In the genomic region with DNA sequence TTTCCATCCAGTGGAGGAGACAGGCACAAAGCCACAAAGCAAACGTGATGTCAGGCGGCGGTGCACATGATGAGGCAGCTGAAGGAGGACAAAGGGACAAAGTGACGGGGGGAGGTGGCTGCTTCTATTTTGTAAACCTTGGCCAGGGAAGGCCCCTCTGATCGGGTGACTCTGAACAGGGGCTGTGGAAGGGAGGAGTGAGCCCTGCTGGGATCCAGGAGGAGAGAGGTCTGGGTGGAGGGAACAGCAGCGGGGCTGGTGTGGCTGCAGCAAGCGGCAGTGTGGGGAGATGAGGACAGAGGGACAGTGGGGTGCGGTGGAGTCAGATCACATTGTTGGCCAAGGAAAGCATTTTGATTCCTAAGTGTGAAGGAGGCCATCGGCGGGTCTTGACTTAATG, we compare ENCODE assay signal across 25 cellular contexts. TPM values are rescaled to one million over a fixed set of nuclear protein-coding genes. Genes with fewer than 3 reads are reported as not detected.
"Had no signal": no experiment of that assay in that cellular context is flagged by ENCODE, and none has a peak within 500 bp of the region (broad histone marks: within the 10 kb centered on the region; RNA-seq: fewer than 3 reads in every experiment).

No MANE protein-coding gene starts in this region.

- H3K4me3 Mint-ChIP-seq: activated B cell treated with CpG ODN at 0.5 μM for 24 hours; activated CD8-positive, alpha-beta T cell treated with anti-CD3 and anti-CD28 coated beads for 36 hours; effector memory CD8-positive, alpha-beta T cell; natural killer cell treated with Interleukin-12 subunit alpha and Interleukin-12 subunit beta and Interleukin-15 and Interleukin-18, amount 100 ng/mL, for 72 hours; stimulated activated memory B cell treated with anti-CD40 and anti-IgM and Interleukin-4, amounts not matched to agents 10 μg/mL and 1 μg/mL and 100 μg/mL, for 72 hours; T-helper 2 cell treated with Interferon-gamma antibody and Interleukin-4, amounts not matched to agents 5 μg/mL and 100 μg/mL, for 36 hours had no signal

- FAIRE-seq: islet of Langerhans had no signal

- H3K36me3 ChIP-seq: left ventricle myocardium inferior, right lobe of liver, stomach, thyroid gland had no signal

- H3K9me3 Mint-ChIP-seq: activated B cell treated with CpG ODN at 0.5 μM for 24 hours; activated CD8-positive, alpha-beta T cell treated with anti-CD3 and anti-CD28 coated beads for 36 hours; activated naive CD4-positive, alpha-beta T cell treated with anti-CD3 and anti-CD28 coated beads, Interleukin-2, amount 50 U/mL, for 72 hours; activated T-helper 2 cell treated with anti-CD3 and anti-CD28 coated beads, Interferon-gamma antibody, Interleukin-2, Interleukin-4, amounts not matched to agents 10 μg/mL and 5 μg/mL and 100 μg/mL, durations not matched to agents 14 hours and 24 hours and 36 hours; effector memory CD8-positive, alpha-beta T cell; natural killer cell treated with Interleukin-12 subunit alpha and Interleukin-12 subunit beta and Interleukin-15 and Interleukin-18, amount 100 ng/mL, for 72 hours; stimulated activated memory B cell treated with anti-CD40 and anti-IgM and Interleukin-4, amounts not matched to agents 10 μg/mL and 1 μg/mL and 100 μg/mL, for 72 hours; T-helper 2 cell treated with Interferon-gamma antibody and Interleukin-4, amounts not matched to agents 5 μg/mL and 100 μg/mL, for 36 hours had no signal

- DNase-seq: activated B cell treated with CpG ODN at 0.5 μM for 24 hours; activated CD4-positive, alpha-beta T cell treated with anti-CD3 and anti-CD28 coated beads, Interleukin-2, amount 50 U/mL, for 1 hour; activated CD8-positive, alpha-beta T cell treated with anti-CD3 and anti-CD28 coated beads for 36 hours; activated T-cell treated with anti-CD3 and anti-CD28 coated beads, Interleukin-2, amount 50 U/mL, for 48 hours; cerebellar nuclear complex; effector memory CD8-positive, alpha-beta T cell; left ventricle myocardium inferior; mesendoderm; occipital lobe; stimulated activated CD4-positive, alpha-beta T cell treated with anti-CD3 and anti-CD28 coated beads, Interleukin-4, amount 100 ng/mL, for 4 hours; stimulated activated CD8-positive, alpha-beta memory T cell treated with anti-CD3 and anti-CD28 coated beads, Interleukin-4, amount 100 ng/mL, for 48 hours; stomach; T-helper 1 cell; thyroid gland had no signal

- H3K27ac ChIP-seq: coronary artery, esophagus muscularis mucosa, left ventricle myocardium inferior, right lobe of liver, stomach, thyroid gland had no signal

- H3K27me3 ChIP-seq: esophagus muscularis mucosa, right lobe of liver, thyroid gland had no signal

- H3K4me3 ChIP-seq: coronary artery, esophagus muscularis mucosa, left ventricle myocardium inferior, lung, right lobe of liver, stomach, thyroid gland had no signal

- ATAC-seq: activated CD8-positive, alpha-beta T cell treated with anti-CD3 and anti-CD28 coated beads for 36 hours; activated naive CD4-positive, alpha-beta T cell treated with anti-CD3 and anti-CD28 coated beads, Interleukin-2, amount 50 U/mL, for 72 hours; effector memory CD8-positive, alpha-beta T cell; natural killer cell treated with Interleukin-12 subunit alpha and Interleukin-12 subunit beta and Interleukin-15 and Interleukin-18, amount 100 ng/mL, for 72 hours; right lobe of liver; stimulated activated memory B cell treated with anti-CD40 and anti-IgM and Interleukin-4, amounts not matched to agents 10 μg/mL and 1 μg/mL and 100 μg/mL, for 72 hours had no signal

- H3K9me3 ChIP-seq: esophagus muscularis mucosa, left ventricle myocardium inferior, right lobe of liver, stomach, thyroid gland had no signal

- H3K27ac Mint-ChIP-seq: activated B cell treated with CpG ODN at 0.5 μM for 24 hours; activated CD8-positive, alpha-beta T cell treated with anti-CD3 and anti-CD28 coated beads for 36 hours; activated naive CD4-positive, alpha-beta T cell treated with anti-CD3 and anti-CD28 coated beads, Interleukin-2, amount 50 U/mL, for 72 hours; activated T-helper 2 cell treated with anti-CD3 and anti-CD28 coated beads, Interferon-gamma antibody, Interleukin-2, Interleukin-4, amounts not matched to agents 10 μg/mL and 5 μg/mL and 100 μg/mL, durations not matched to agents 14 hours and 24 hours and 36 hours; effector memory CD8-positive, alpha-beta T cell; natural killer cell treated with Interleukin-12 subunit alpha and Interleukin-12 subunit beta and Interleukin-15 and Interleukin-18, amount 100 ng/mL, for 72 hours; stimulated activated memory B cell treated with anti-CD40 and anti-IgM and Interleukin-4, amounts not matched to agents 10 μg/mL and 1 μg/mL and 100 μg/mL, for 72 hours; T-helper 2 cell treated with Interferon-gamma antibody and Interleukin-4, amounts not matched to agents 5 μg/mL and 100 μg/mL, for 36 hours had no signal

- H3K4me1 ChIP-seq: left ventricle myocardium inferior, right lobe of liver had no signal

- H3K36me3 Mint-ChIP-seq: activated naive CD4-positive, alpha-beta T cell treated with anti-CD3 and anti-CD28 coated beads, Interleukin-2, amount 50 U/mL, for 72 hours; natural killer cell treated with Interleukin-12 subunit alpha and Interleukin-12 subunit beta and Interleukin-15 and Interleukin-18, amount 100 ng/mL, for 72 hours; stimulated activated memory B cell treated with anti-CD40 and anti-IgM and Interleukin-4, amounts not matched to agents 10 μg/mL and 1 μg/mL and 100 μg/mL, for 72 hours had no signal

RNA-seq across cellular contexts. Expression of a gene that starts 36.7 kb away (rescaled TPM):
- total RNA-seq: activated B cell treated with CpG ODN at 0.5 μM for 24 hours; activated CD8-positive, alpha-beta T cell treated with anti-CD3 and anti-CD28 coated beads for 36 hours; activated naive CD4-positive, alpha-beta T cell treated with anti-CD3 and anti-CD28 coated beads, Interleukin-2, amount 50 U/mL, for 72 hours; activated T-helper 2 cell treated with anti-CD3 and anti-CD28 coated beads, Interferon-gamma antibody, Interleukin-2, Interleukin-4, amounts not matched to agents 10 μg/mL and 5 μg/mL and 100 μg/mL, durations not matched to agents 14 hours and 24 hours and 36 hours; mononuclear cell; natural killer cell treated with Interleukin-12 subunit alpha and Interleukin-12 subunit beta and Interleukin-15 and Interleukin-18, amount 100 ng/mL, for 72 hours had no signal
